ENCODE assay signal across 11 cellular contexts in the genomic region with DNA sequence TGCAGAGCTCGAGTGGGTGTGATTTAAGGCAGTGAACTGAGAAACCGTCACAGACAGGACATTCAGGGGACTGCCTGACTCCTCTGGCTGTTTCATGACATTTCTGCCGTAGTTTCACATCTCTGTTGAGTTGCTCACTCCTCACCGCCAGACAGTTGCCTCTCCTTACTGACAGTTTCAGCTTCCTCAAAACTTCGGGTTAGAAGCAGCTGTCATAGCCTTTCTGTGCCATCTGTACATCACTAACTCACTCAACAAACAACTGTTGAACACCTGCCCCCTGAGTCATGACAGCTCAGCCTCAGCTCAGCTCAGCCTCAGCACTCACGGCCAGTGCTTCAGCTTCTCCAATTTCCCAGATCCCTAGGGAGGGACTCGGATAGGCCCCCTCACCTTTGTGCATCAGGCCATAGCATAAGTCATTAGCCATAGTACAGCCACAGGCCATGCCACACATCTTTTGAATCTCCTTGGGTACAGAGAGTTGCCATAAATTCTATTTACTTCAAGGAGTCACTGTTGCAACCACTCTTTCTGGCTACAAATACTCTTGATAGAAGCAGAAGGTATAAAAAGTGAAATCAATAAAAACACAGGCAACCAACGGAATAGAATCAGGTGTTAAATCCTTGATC. TPM values are rescaled to one million over a fixed set of nuclear protein-coding genes. Genes with fewer than 3 reads are reported as not detected.
DNase-seq lines count a peak whose midpoint lies in the region; ATAC-seq and TF ChIP-seq lines count a peak whose summit lies in the region.
"Had no signal": no experiment of that assay in that cellular context is flagged by ENCODE, and none has a peak within 500 bp of the region (broad histone marks: within the 10 kb centered on the region; RNA-seq: fewer than 3 reads in every experiment).

No MANE protein-coding gene starts in this region.

- no peaks in the 10 kb centered on the region for H3K9me3 Mint-ChIP-seq in activated T-cell treated with anti-CD3 and anti-CD28 coated beads, Interleukin-2, amount 50 U/mL, for 24 hours
- H3K9me3 Mint-ChIP-seq in memory B cell: no peaks in the 10 kb centered on the region

- TF ChIP-seq CTCF in PC-3 (conservative IDR thresholded peaks at IDR 0.05; ENCODE audit: low read depth, low read length): no peak
- no peak for TF ChIP-seq CTCF in breast epithelium (IDR thresholded peaks at IDR 0.05)

- H3K9me2 ChIP-seq in PC-3 (replicated peaks; ENCODE audit: low read length): no peaks in the 10 kb centered on the region

- no peaks in the 10 kb centered on the region for H4K20me1 ChIP-seq in PC-3 (ENCODE audit: low read length)

- no peak overlapping the region for H3K9ac ChIP-seq in PC-3 (ENCODE audit: low read length)

- H3K27ac Mint-ChIP-seq in activated T-cell treated with anti-CD3 and anti-CD28 coated beads, Interleukin-2, amount 50 U/mL, for 24 hours: peak overlapping the region; percentile 76
- H3K27ac Mint-ChIP-seq in memory B cell: peak overlapping the region; percentile 92

- H3K4me1 ChIP-seq in PC-3 (ENCODE audit: insufficient read depth, low read length) (peaks cover 10% of the 10 kb centered on the region; the same call in 1 of the 2 replicates), breast epithelium (no peaks in the 10 kb centered on the region)
- no peaks in the 10 kb centered on the region for H3K4me1 ChIP-seq in effector memory CD4-positive, alpha-beta T cell (ENCODE audit: control insufficient read depth, insufficient read depth, low read length, poor library complexity, severe bottlenecking)

- H3K4me3 ChIP-seq in PC-3 (ENCODE audit: low read length): no peak overlapping the region
- H3K4me3 ChIP-seq in effector memory CD4-positive, alpha-beta T cell (ENCODE audit: insufficient read depth, low read depth, low read length, poor library complexity, severe bottlenecking): no peak overlapping the region
- no peak overlapping the region for H3K4me3 ChIP-seq in breast epithelium

- no TSS peak for BruUV-seq in PC-3 (replicated peaks; lab: Mats Ljungman, UMichigan)

- H3K79me2 ChIP-seq in PC-3 (ENCODE audit: low read length): no peaks in the 10 kb centered on the region

- peak; percentile 95 for ATAC-seq in HG02943 (IDR thresholded peaks at IDR 0.05; ENCODE audit: low read depth, unreplicated experiment)
- ATAC-seq in PC-3: peak; percentile 46
- ATAC-seq in memory B cell (ENCODE audit: low read depth): peak; percentile 84

- no peak overlapping the region for H3K27ac ChIP-seq in PC-3 (ENCODE audit: low read length)
- H3K27ac ChIP-seq in effector memory CD4-positive, alpha-beta T cell (ENCODE audit: insufficient read depth, low read length, poor library complexity, severe bottlenecking): no peak overlapping the region
- no peak overlapping the region for H3K27ac ChIP-seq in breast epithelium
- H3K27ac ChIP-seq: C4-2B, VCaP had no signal

- no peak overlapping the region for H2AFZ ChIP-seq in PC-3 (ENCODE audit: low read length)

- H3K4me3 Mint-ChIP-seq in activated T-cell treated with anti-CD3 and anti-CD28 coated beads, Interleukin-2, amount 50 U/mL, for 24 hours: no peak overlapping the region
- peak overlapping the region; percentile 67 for H3K4me3 Mint-ChIP-seq in memory B cell

- no peak for DNase-seq in activated T-cell treated with anti-CD3 and anti-CD28 coated beads, Interleukin-2, amount 50 U/mL, for 24 hours
- DNase-seq in activated T-cell treated with anti-CD3 and anti-CD28 coated beads for 4 hours (no peak), PC-3 (peak; percentile 66), memory B cell (ENCODE audit: low spot score in 2 of 2) (peak; percentile 59 to 76), breast epithelium (ENCODE audit: low spot score in 2 of 2) (no peak)
- no peak for DNase-seq in effector memory CD4-positive, alpha-beta T cell
- no peak for DNase-seq in central memory CD4-positive, alpha-beta T cell
- DNase-seq: heart right ventricle had no signal

- H3K36me3 ChIP-seq in PC-3 (ENCODE audit: low read depth, low read length): no peaks in the 10 kb centered on the region
- no peaks in the 10 kb centered on the region for H3K36me3 ChIP-seq in effector memory CD4-positive, alpha-beta T cell (ENCODE audit: control insufficient read depth, insufficient read depth, low read length)
- no peaks in the 10 kb centered on the region for H3K36me3 ChIP-seq in breast epithelium
- H3K36me3 ChIP-seq: heart right ventricle had no signal

- CTCF ChIA-PET in PC-3 (lab: Charles Lee): no interaction called here

- intact Hi-C loops in PC-3 (cut with micrococcal nuclease): no loop called here
- intact Hi-C loops in breast epithelium (cut with DNase I; ENCODE audit: low total_unique reads): no loop called here

- no peak overlapping the region for H3K4me2 ChIP-seq in PC-3 (ENCODE audit: low read length)

- H3K9me3 ChIP-seq in PC-3 (ENCODE audit: low read length) (no peaks in the 10 kb centered on the region), breast epithelium (peaks cover 0 to 6% of the 10 kb centered on the region in 2 donors)
- H3K9me3 ChIP-seq in effector memory CD4-positive, alpha-beta T cell (ENCODE audit: control insufficient read depth, low read length): no peaks in the 10 kb centered on the region

- TF ChIP-seq POLR2A in breast epithelium (IDR thresholded peaks at IDR 0.05): no peak

- H3K4me1 Mint-ChIP-seq in activated T-cell treated with anti-CD3 and anti-CD28 coated beads, Interleukin-2, amount 50 U/mL, for 24 hours (ENCODE audit: low read depth): peaks cover 14% of the 10 kb centered on the region
- H3K4me1 Mint-ChIP-seq in memory B cell: peaks cover 17% of the 10 kb centered on the region

- H3K27me3 Mint-ChIP-seq in activated T-cell treated with anti-CD3 and anti-CD28 coated beads, Interleukin-2, amount 50 U/mL, for 24 hours: peaks cover 13% of the 10 kb centered on the region
- no peaks in the 10 kb centered on the region for H3K27me3 Mint-ChIP-seq in memory B cell

- no peaks in the 10 kb centered on the region for H3K27me3 ChIP-seq in PC-3 (ENCODE audit: low read length)
- H3K27me3 ChIP-seq in effector memory CD4-positive, alpha-beta T cell (replicated peaks; ENCODE audit: control insufficient read depth, insufficient read depth, low read length, poor library complexity, severe bottlenecking): no peaks in the 10 kb centered on the region
- H3K27me3 ChIP-seq in breast epithelium: no peaks in the 10 kb centered on the region
- H3K27me3 ChIP-seq: heart right ventricle had no signal

- H3K36me3 Mint-ChIP-seq in activated T-cell treated with anti-CD3 and anti-CD28 coated beads, Interleukin-2, amount 50 U/mL, for 24 hours (ENCODE audit: low read depth): no peaks in the 10 kb centered on the region
- H3K36me3 Mint-ChIP-seq in memory B cell: no peaks in the 10 kb centered on the region

- H3F3A ChIP-seq in PC-3 (ENCODE audit: low read length, unreplicated experiment): no peaks in the 10 kb centered on the region

- POLR2A ChIA-PET in PC-3 (lab: Charles Lee; ENCODE audit: unreplicated experiment): no interaction called here

RNA-seq across cellular contexts. Expression of a gene that starts 6.2 kb away (rescaled TPM):
- total RNA-seq in PC-3 (2014; rRNA removed) (19.4 and 20.8 TPM in 2 replicates), breast epithelium (10 to 100 TPM; 38.6 to 64.7 (median 41.0) TPM)

RNA-seq across cellular contexts. Expression of a gene that starts 23.3 kb away (rescaled TPM):
- total RNA-seq in PC-3 (2014; rRNA removed) (not detected in 2 replicates), breast epithelium (under 1 TPM; 0.16 to 0.73 (median 0.33) TPM)

Comparison
In these comparisons a context has a peak if more than half of its experiments do, and no peak if none do; other contexts are left out.
1. DNase-seq: peak in PC-3 (single experiment) and memory B cell (2 of 2); none in activated T-cell treated with anti-CD3 and anti-CD28 coated beads, Interleukin-2, amount 50 U/mL, for 24 hours (single experiment), activated T-cell treated with anti-CD3 and anti-CD28 coated beads for 4 hours (single experiment), effector memory CD4-positive, alpha-beta T cell (0 of 3), breast epithelium (0 of 2) and central memory CD4-positive, alpha-beta T cell (single experiment).
2. Peak in every context shown above with its lines, with median percentiles within 50 percentile points of each other: ATAC-seq.